In genomic region chrX:132776486-132777210, GRCh38 we compare ENCODE assay signal across 25 cellular contexts.
DNase-seq lines count a peak whose midpoint lies in the region; ATAC-seq, FAIRE-seq and TF ChIP-seq lines count a peak whose summit lies in the region.
"Had no signal": no experiment of that assay in that cellular context is flagged by ENCODE, and none has a peak within 500 bp of the region (broad histone marks: within the 10 kb centered on the region; RNA-seq: fewer than 3 reads in every experiment).

No MANE protein-coding gene starts in this region.

- H3K9me2 ChIP-seq in GM23338 (ENCODE audit: insufficient read depth) = no peaks in the 10 kb centered on the region

- H3K4me3 ChIP-seq in GM23338 = no peak overlapping the region
- no peak overlapping the region for H3K4me3 ChIP-seq in astrocyte (ENCODE audit: insufficient read depth, low read depth, low read length)
- H3K4me3 ChIP-seq in colonic mucosa = no peak overlapping the region
- H3K4me3 ChIP-seq: body of pancreas, heart left ventricle, lung, vagina had no signal

- H3K4me1 Mint-ChIP-seq in GM23338 (peaks cover 13% of the 10 kb centered on the region), astrocyte (ENCODE audit: low read depth, unreplicated experiment) (peaks cover 12% of the 10 kb centered on the region)
- H3K4me1 Mint-ChIP-seq: CD8-positive, alpha-beta memory T cell had no signal

- H3K27me3 ChIP-seq in GM23338 (ENCODE audit: insufficient read depth) (no peaks in the 10 kb centered on the region), astrocyte (ENCODE audit: insufficient read depth, low read length) (no peaks in the 10 kb centered on the region), colonic mucosa (peaks cover 5% of the 10 kb centered on the region)
- H3K27me3 ChIP-seq: body of pancreas, vagina had no signal

- peak overlapping the region; percentile 14; the same call in 1 of the 2 replicates for H3K27ac Mint-ChIP-seq in GM23338
- H3K27ac Mint-ChIP-seq in astrocyte (ENCODE audit: unreplicated experiment) = peak overlapping the region; percentile 91
- H3K27ac Mint-ChIP-seq: naive B cell had no signal

- ATAC-seq in GM18867 (IDR thresholded peaks at IDR 0.05; ENCODE audit: unreplicated experiment) (peak; percentile 80), GM23338 (peak; percentile 59), left colon (no peak)
- ATAC-seq: body of pancreas, heart left ventricle, SK-N-SH treated with all-trans-retinoic acid at 6 μM for 48 hours had no signal

- H3K36me3 Mint-ChIP-seq in GM23338 (ENCODE audit: low read depth) = no peaks in the 10 kb centered on the region
- H3K36me3 Mint-ChIP-seq in astrocyte (ENCODE audit: low read depth, unreplicated experiment) = no peaks in the 10 kb centered on the region
- H3K36me3 Mint-ChIP-seq: CD8-positive, alpha-beta memory T cell; naive B cell had no signal

- H3K27ac ChIP-seq in GM23338 (ENCODE audit: low read depth) (no peak overlapping the region), astrocyte (ENCODE audit: low read depth, low read length) (no peak overlapping the region), colonic mucosa (no peak overlapping the region)
- H3K27ac ChIP-seq: body of pancreas, heart left ventricle, parathyroid adenoma, vagina had no signal

- H3K9me3 Mint-ChIP-seq in GM23338 (no peaks in the 10 kb centered on the region), astrocyte (ENCODE audit: unreplicated experiment) (no peaks in the 10 kb centered on the region)
- H3K9me3 Mint-ChIP-seq: CD8-positive, alpha-beta memory T cell had no signal

- DNase-seq in GM23338 (ENCODE audit: low spot score) (peak; percentile 13), MV-4-11 (lab: John Stamatoyannopoulos, UW) (peak; percentile 56), astrocyte (ENCODE audit: low read depth) (no peak), left colon (no peak), colonic mucosa (no peak), midbrain (lab: John Stamatoyannopoulos, UW) (no peak)
- no peak for DNase-seq in activated CD4-positive, alpha-beta T cell treated with anti-CD3 and anti-CD28 coated beads for 48 hours
- DNase-seq: activated naive CD4-positive, alpha-beta T cell treated with anti-CD3 and anti-CD28 coated beads, Interleukin-2, amount 50 U/mL, for 16 hours; activated T-cell treated with anti-CD3 and anti-CD28 coated beads, Interleukin-2, amount 50 U/mL, for 1 hour; body of pancreas; CD8-positive, alpha-beta memory T cell; heart left ventricle; islet precursor cell; naive B cell; NCI-H146; NCI-H774; stimulated activated CD4-positive, alpha-beta T cell treated with anti-CD3 and anti-CD28 coated beads, Interleukin-2, amount 100 ng/mL, for 24 hours had no signal

- H2AFZ ChIP-seq in GM23338 (no peak overlapping the region), astrocyte (ENCODE audit: low read depth, low read length) (no peak overlapping the region)
- H2AFZ ChIP-seq: parathyroid adenoma had no signal

- no peak for TF ChIP-seq CTCF in GM23338 (conservative IDR thresholded peaks at IDR 0.05; ENCODE audit: low read depth in 2 of 2)
- no peak for TF ChIP-seq CTCF in astrocyte (IDR thresholded peaks at IDR 0.05; ENCODE audit: insufficient read depth, low read depth, low read length)
- TF ChIP-seq CTCF in colonic mucosa (IDR thresholded peaks at IDR 0.05) = no peak

- peak; percentile 55 for FAIRE-seq in astrocyte (lab: Jason Lieb, UNC)
- FAIRE-seq: colon, endometrium, RCC 7860 had no signal

- no peak overlapping the region for H3K9ac ChIP-seq in astrocyte (ENCODE audit: low read length)
- no peak overlapping the region for H3K9ac ChIP-seq in colonic mucosa (ENCODE audit: low read depth in 2 of 2, low read length in 2 of 2)
- H3K9ac ChIP-seq: parathyroid adenoma had no signal

- peaks cover 5% of the 10 kb centered on the region for H3K27me3 Mint-ChIP-seq in GM23338 (ENCODE audit: insufficient read depth, low read depth, poor library complexity)
- H3K27me3 Mint-ChIP-seq in astrocyte (ENCODE audit: low read depth, unreplicated experiment) = no peaks in the 10 kb centered on the region

- H3K4me1 ChIP-seq in GM23338 (ENCODE audit: insufficient read depth) = peaks cover 8% of the 10 kb centered on the region
- H3K4me1 ChIP-seq in astrocyte (ENCODE audit: insufficient read depth, low read length) = no peaks in the 10 kb centered on the region
- no peaks in the 10 kb centered on the region for H3K4me1 ChIP-seq in colonic mucosa
- H3K4me1 ChIP-seq: body of pancreas, heart left ventricle, parathyroid adenoma, vagina had no signal

- H3K4me3 Mint-ChIP-seq in GM23338 (no peak overlapping the region), astrocyte (ENCODE audit: unreplicated experiment) (no peak overlapping the region)
- H3K4me3 Mint-ChIP-seq: CD8-positive, alpha-beta memory T cell; naive B cell had no signal

- H3K4me2 ChIP-seq in GM23338 (peak overlapping the region; percentile 27; the same call in 1 of the 2 replicates), astrocyte (ENCODE audit: low read length) (no peak overlapping the region)

- H4K20me1 ChIP-seq in GM23338 (replicated peaks; ENCODE audit: insufficient read depth) (no peaks in the 10 kb centered on the region), astrocyte (ENCODE audit: insufficient read depth, low read length) (no peaks in the 10 kb centered on the region)

- H3K79me2 ChIP-seq in GM23338 (replicated peaks; ENCODE audit: insufficient read depth) (no peaks in the 10 kb centered on the region), astrocyte (ENCODE audit: insufficient read depth, low read length) (no peaks in the 10 kb centered on the region)
- H3K79me2 ChIP-seq: parathyroid adenoma had no signal

- H3K9me3 ChIP-seq in astrocyte (ENCODE audit: insufficient read depth, low read depth, low read length) = no peaks in the 10 kb centered on the region
- no peaks in the 10 kb centered on the region for H3K9me3 ChIP-seq in colonic mucosa
- H3K9me3 ChIP-seq: body of pancreas, heart left ventricle, vagina had no signal

- intact Hi-C loops in left colon (cut with DNase I, micrococcal nuclease) = no loop called here
- intact Hi-C loops in colonic mucosa (cut with DNase I) = no loop called here

- H3K36me3 ChIP-seq in GM23338 (ENCODE audit: insufficient read depth) = no peaks in the 10 kb centered on the region
- no peaks in the 10 kb centered on the region for H3K36me3 ChIP-seq in astrocyte (ENCODE audit: insufficient read depth, low read length)
- no peaks in the 10 kb centered on the region for H3K36me3 ChIP-seq in colonic mucosa
- H3K36me3 ChIP-seq: heart left ventricle, vagina had no signal

- H3F3A ChIP-seq in GM23338 (replicated peaks; ENCODE audit: low read depth) = no peaks in the 10 kb centered on the region

TF ChIP-seq in GM23338, 12 proteins besides CTCF, POLR2A, EP300 and RAD21 (continues in another document):
- TF ChIP-seq EZH2phosphoT487 (IDR thresholded peaks at IDR 0.05; ENCODE audit: unreplicated experiment) (no peak), POLR2AphosphoS5 (IDR thresholded peaks at IDR 0.05; ENCODE audit: low read depth) (no peak), REST (IDR thresholded peaks at IDR 0.05; ENCODE audit: unreplicated experiment) (no peak), STAT1 (IDR thresholded peaks at IDR 0.05; ENCODE audit: unreplicated experiment) (no peak)
- TF ChIP-seq, protein P1, sequence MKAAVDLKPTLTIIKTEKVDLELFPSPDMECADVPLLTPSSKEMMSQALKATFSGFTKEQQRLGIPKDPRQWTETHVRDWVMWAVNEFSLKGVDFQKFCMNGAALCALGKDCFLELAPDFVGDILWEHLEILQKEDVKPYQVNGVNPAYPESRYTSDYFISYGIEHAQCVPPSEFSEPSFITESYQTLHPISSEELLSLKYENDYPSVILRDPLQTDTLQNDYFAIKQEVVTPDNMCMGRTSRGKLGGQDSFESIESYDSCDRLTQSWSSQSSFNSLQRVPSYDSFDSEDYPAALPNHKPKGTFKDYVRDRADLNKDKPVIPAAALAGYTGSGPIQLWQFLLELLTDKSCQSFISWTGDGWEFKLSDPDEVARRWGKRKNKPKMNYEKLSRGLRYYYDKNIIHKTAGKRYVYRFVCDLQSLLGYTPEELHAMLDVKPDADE (IDR thresholded peaks at IDR 0.05) = no peak

Comparison
In these comparisons a context has a peak if more than half of its experiments do, and no peak if none do; other contexts are left out.
1. DNase-seq: peak in GM23338 (single experiment) and MV-4-11 (single experiment); none in astrocyte (single experiment), left colon (0 of 2), colonic mucosa (single experiment), activated CD4-positive, alpha-beta T cell treated with anti-CD3 and anti-CD28 coated beads for 48 hours (single experiment) and midbrain (single experiment).